ENCODE assay signal across 1 cellular context in the genomic region with DNA sequence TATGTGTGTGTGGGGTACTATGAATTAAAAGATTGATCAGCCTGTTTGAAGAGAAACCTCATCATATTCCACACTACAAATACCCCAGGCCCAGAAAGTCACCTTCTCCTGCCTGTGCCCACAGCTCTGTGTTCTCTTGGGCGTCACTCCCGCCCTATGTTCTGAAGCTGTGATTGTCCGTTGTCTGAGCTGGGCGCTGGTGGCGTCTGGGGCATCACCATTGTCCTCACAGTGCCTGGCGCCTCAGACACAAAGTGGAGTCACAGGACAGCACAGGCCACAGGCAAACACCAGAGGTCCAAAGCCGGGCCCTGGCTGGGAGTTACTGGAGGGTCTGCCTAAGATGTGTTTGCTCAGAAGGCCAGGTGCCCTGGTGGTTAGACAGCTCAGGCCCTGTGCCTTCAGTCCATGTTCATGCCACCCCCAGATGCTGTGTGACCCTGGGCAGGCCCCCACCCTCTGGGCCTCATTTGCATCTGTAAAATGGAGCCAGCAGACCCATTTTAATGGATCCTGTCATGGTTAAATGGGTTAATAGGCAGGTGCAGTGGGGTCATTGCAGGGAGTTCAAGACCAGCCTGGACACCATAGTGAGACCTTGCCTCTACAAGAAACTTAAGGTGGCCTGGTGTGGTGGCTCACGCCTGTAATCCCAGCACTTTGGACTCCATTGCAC.
TF ChIP-seq lines count a peak whose summit lies in the region.

No MANE protein-coding gene starts in this region.

TF ChIP-seq in IMR-90, 13 proteins besides CTCF, POLR2A, EP300 and RAD21:
- TF ChIP-seq CEBPB (IDR thresholded peaks at IDR 0.05; ENCODE audit: low read depth, low read length) (no peak), FOS (IDR thresholded peaks at IDR 0.05; ENCODE audit: low read depth, low read length) (no peak), RFX5 (IDR thresholded peaks at IDR 0.05; ENCODE audit: low read depth, low read length) (no peak), ELK1 (IDR thresholded peaks at IDR 0.05; ENCODE audit: borderline replicate concordance, low read depth, low read length) (no peak)
